9 cellular contexts compared by ENCODE assay signal in the genomic region with DNA sequence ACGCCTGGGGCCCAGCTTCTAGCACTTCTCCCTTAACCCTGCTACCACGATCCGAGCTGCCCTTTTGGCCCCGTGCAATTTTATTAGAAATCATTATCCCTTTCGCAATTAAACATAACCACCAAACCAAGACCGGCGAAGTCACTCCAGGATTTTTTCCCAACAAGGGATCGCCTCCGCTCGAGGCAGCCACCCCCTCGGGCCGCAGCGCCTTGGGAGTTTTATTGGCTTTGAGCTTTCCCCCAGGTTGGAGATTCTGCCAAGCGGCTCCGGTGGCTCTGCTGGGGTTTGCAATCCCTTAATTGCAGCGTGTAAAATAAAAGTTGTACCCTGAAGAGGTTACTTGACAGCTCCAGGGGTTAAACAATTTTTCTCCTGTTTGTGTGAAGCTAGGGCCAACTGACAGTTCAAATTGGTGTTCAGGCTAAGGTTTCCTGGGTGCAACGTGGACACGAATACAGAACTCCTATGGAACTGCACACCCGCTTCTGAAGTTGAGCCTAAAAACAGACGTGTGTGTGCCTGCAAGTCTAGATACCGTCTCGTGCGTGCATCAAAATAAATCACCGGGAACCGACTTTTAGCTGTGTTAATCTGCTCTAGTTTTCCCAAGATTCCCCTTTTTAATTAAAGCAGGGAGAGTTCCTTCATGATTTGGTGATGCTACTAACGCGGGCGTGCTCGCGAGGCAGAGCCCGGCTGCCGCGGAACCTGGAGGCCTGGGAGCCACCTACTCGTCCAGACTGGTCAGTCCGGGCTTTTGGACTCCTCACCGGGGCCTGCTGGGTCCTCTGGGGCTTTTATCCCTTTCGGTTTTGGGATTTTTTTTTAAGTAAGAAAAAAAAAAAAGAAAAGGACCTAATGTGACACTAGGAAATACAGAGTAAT. TPM values are rescaled to one million over a fixed set of nuclear protein-coding genes. Genes with fewer than 3 reads are reported as not detected.
DNase-seq lines count a peak whose midpoint lies in the region; ATAC-seq and TF ChIP-seq lines count a peak whose summit lies in the region.
"Had no signal": no experiment of that assay in that cellular context is flagged by ENCODE, and none has a peak within 500 bp of the region (broad histone marks: within the 10 kb centered on the region; RNA-seq: fewer than 3 reads in every experiment).

No MANE protein-coding gene starts in this region.

- DNase-seq in activated CD4-positive, alpha-beta T cell treated with anti-CD3 and anti-CD28 coated beads, Interleukin-2, amount 10 ng/mL, durations not matched to agents 7 days and 5 days, result no peak
- DNase-seq in activated CD4-positive, alpha-beta T cell treated with anti-CD3 and anti-CD28 coated beads for 4 hours, result no peak
- DNase-seq in T-cell (no peak), hepatocyte (ENCODE audit: low spot score) (no peak), gastrocnemius medialis (no peak), cerebellar cortex (ENCODE audit: low spot score) (no peak)
- DNase-seq in stimulated activated CD8-positive, alpha-beta memory T cell treated with anti-CD3 and anti-CD28 coated beads, Interleukin-4, amount 100 ng/mL, for 48 hours, result no peak
- DNase-seq: central memory CD4-positive, alpha-beta T cell had no signal

- H3K4me3 ChIP-seq in hepatocyte (peak overlapping the region; percentile 11), skin epidermis (peak overlapping the region; percentile 57 to 78 (median 66)), gastrocnemius medialis (no peak overlapping the region)

- no peak for TF ChIP-seq POLR2A in gastrocnemius medialis (IDR thresholded peaks at IDR 0.05)

- ATAC-seq in T-cell (replicated peaks in 1 of 4) (no peak), gastrocnemius medialis (no peak)

- H3K27ac Mint-ChIP-seq in activated CD4-positive, alpha-beta T cell treated with anti-CD3 and anti-CD28 coated beads, Interleukin-2, amount 10 ng/mL, durations not matched to agents 7 days and 5 days, result peak overlapping the region; percentile 77
- peak overlapping the region in 1 of 2 donors; percentile 39 for H3K27ac Mint-ChIP-seq in T-cell

- H3K4me3 Mint-ChIP-seq in activated CD4-positive, alpha-beta T cell treated with anti-CD3 and anti-CD28 coated beads, Interleukin-2, amount 10 ng/mL, durations not matched to agents 7 days and 5 days, result peak overlapping the region; percentile 38
- peak overlapping the region in 2 of 3 donors; percentile 50 to 88 for H3K4me3 Mint-ChIP-seq in T-cell

- H3K4me2 ChIP-seq in hepatocyte, result peak overlapping the region; percentile 82

- H3K27ac ChIP-seq in hepatocyte, result peak overlapping the region; percentile 57
- peak overlapping the region in 20 of 21 experiments; percentile 49 to 98 (median 90) for H3K27ac ChIP-seq in skin epidermis
- no peak overlapping the region for H3K27ac ChIP-seq in gastrocnemius medialis

- H3K36me3 Mint-ChIP-seq in activated CD4-positive, alpha-beta T cell treated with anti-CD3 and anti-CD28 coated beads, Interleukin-2, amount 10 ng/mL, durations not matched to agents 7 days and 5 days (ENCODE audit: low read depth), result peaks cover 32% of the 10 kb centered on the region
- peaks cover 4% of the 10 kb centered on the region for H3K36me3 Mint-ChIP-seq in T-cell

- peaks cover 11% of the 10 kb centered on the region for H3K9me3 Mint-ChIP-seq in activated CD4-positive, alpha-beta T cell treated with anti-CD3 and anti-CD28 coated beads, Interleukin-2, amount 10 ng/mL, durations not matched to agents 7 days and 5 days
- H3K9me3 Mint-ChIP-seq in T-cell, result peaks cover 0 to 1% (median 0%) of the 10 kb centered on the region in 3 donors

- POLR2A ChIA-PET in activated CD4-positive, alpha-beta T cell treated with anti-CD3 and anti-CD28 coated beads, Interleukin-2, amount 10 ng/mL, durations not matched to agents 7 days and 5 days (lab: Charles Lee), result no interaction called here
- POLR2A ChIA-PET in T-cell (lab: Charles Lee), result interaction anchor here in 1 of 2 donors (0.6 kb wide), 1 partner anchor 10 kb away, joined by 4 read pairs; no protein-coding TSS in a partner anchor

- H3K36me3 ChIP-seq in hepatocyte (replicated peaks; ENCODE audit: insufficient read depth, low read depth) (no peaks in the 10 kb centered on the region), gastrocnemius medialis (no peaks in the 10 kb centered on the region)

- H3K4me1 ChIP-seq in hepatocyte (ENCODE audit: insufficient read depth) (peaks cover 15% of the 10 kb centered on the region), gastrocnemius medialis (peaks cover 25 to 42% of the 10 kb centered on the region in 2 donors)

- WGBS in hepatocyte (ENCODE audit: low lambda C conversion rate, missing lambda C conversion rate), result 20% methylated on average over 37 of the region's 37 CpGs

- CTCF ChIA-PET in activated CD4-positive, alpha-beta T cell treated with anti-CD3 and anti-CD28 coated beads, Interleukin-2, amount 10 ng/mL, durations not matched to agents 7 days and 5 days (lab: Charles Lee), result interaction anchor here (0.8 to 4.5 kb wide), 6 partner anchors 8 to 35 kb away, joined by 3 to 31 read pairs (median 8); no protein-coding TSS in a partner anchor
- CTCF ChIA-PET in T-cell (lab: Charles Lee), result interaction anchor here in 1 of 2 donors (1.1 kb wide), 1 partner anchor 11 kb away, joined by 5 read pairs; no protein-coding TSS in a partner anchor

- no peaks in the 10 kb centered on the region for H3K9me2 ChIP-seq in hepatocyte (replicated peaks; ENCODE audit: insufficient read depth)

- intact Hi-C loops in gastrocnemius medialis (cut with DNase I; ENCODE audit: low total_unique reads), result no loop called here

- peaks cover 37% of the 10 kb centered on the region for H3K4me1 Mint-ChIP-seq in activated CD4-positive, alpha-beta T cell treated with anti-CD3 and anti-CD28 coated beads, Interleukin-2, amount 10 ng/mL, durations not matched to agents 7 days and 5 days
- peaks cover 36 to 59% (median 50%) of the 10 kb centered on the region in 3 donors for H3K4me1 Mint-ChIP-seq in T-cell

- H2AFZ ChIP-seq in hepatocyte, result no peak overlapping the region

- H3K27me3 ChIP-seq in hepatocyte (peaks cover 94% of the 10 kb centered on the region), gastrocnemius medialis (peaks cover 94 to 100% (median 100%) of the 10 kb centered on the region in 3 donors)

- no peaks in the 10 kb centered on the region for H4K20me1 ChIP-seq in hepatocyte (ENCODE audit: insufficient read depth, poor library complexity, severe bottlenecking)

- peaks cover 26% of the 10 kb centered on the region for H3K79me2 ChIP-seq in hepatocyte

- in situ Hi-C loops in gastrocnemius medialis (cut with MboI; ENCODE audit: low sequenced_read_pairs in 4 of 4), result no loop called here

- no peaks in the 10 kb centered on the region for H3K9me3 ChIP-seq in hepatocyte (ENCODE audit: low read depth)
- H3K9me3 ChIP-seq in gastrocnemius medialis, result no peaks in the 10 kb centered on the region

- TF ChIP-seq CTCF in hepatocyte (IDR thresholded peaks at IDR 0.05; ENCODE audit: poor library complexity) (no peak), gastrocnemius medialis (IDR thresholded peaks at IDR 0.05 in 4 of 5, conservative IDR thresholded peaks at IDR 0.05 in 1 of 5) (no peak)

- H3K27me3 Mint-ChIP-seq in activated CD4-positive, alpha-beta T cell treated with anti-CD3 and anti-CD28 coated beads, Interleukin-2, amount 10 ng/mL, durations not matched to agents 7 days and 5 days, result peaks cover 89% of the 10 kb centered on the region
- H3K27me3 Mint-ChIP-seq in T-cell, result peaks cover 67 to 88% of the 10 kb centered on the region in 2 donors

RNA-seq across cellular contexts. Expression of gene TFAP2A, which starts 1.0 kb away (rescaled TPM):
- not detected for total RNA-seq in activated CD4-positive, alpha-beta T cell treated with anti-CD3 and anti-CD28 coated beads, Interleukin-2, amount 10 ng/mL, durations not matched to agents 7 days and 5 days
- total RNA-seq in T-cell (under 1 TPM in 3 of 5 donors, not detected in 2; 0.15 to 0.69 (median 0.28) TPM), hepatocyte (6.2 TPM in 2 replicates), gastrocnemius medialis (not detected)
- 14.9 and 17.5 TPM in 2 replicates for polyA plus RNA-seq in hepatocyte

Comparison
In these comparisons a context has a peak if more than half of its experiments do, and no peak if none do; other contexts are left out.
1. H3K27ac ChIP-seq: peak in hepatocyte (single experiment) and skin epidermis (20 of 21); none in gastrocnemius medialis (0 of 4).
2. H3K4me3 ChIP-seq: peak in hepatocyte (single experiment) and skin epidermis (7 of 7); none in gastrocnemius medialis (0 of 4).